8 cellular contexts compared by ENCODE assay signal in the genomic region with DNA sequence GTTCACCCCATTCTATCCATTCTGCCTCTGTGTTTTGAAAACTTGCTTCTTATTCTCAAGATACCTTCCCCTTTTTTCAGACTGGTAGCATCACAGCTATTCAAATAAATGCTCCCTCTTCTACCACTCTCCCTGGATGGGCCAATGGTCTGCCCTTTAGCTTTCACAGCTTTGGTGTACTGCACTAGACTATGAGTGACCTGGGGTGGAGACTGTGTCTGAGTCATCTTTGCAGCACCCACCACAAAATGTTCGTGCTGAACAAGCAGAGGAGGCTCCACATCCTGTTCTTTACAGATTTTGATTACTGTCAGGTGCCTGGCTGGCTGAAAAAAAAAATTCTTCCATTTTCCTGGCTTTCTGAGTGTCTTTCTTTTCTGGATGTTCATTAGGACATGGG.
DNase-seq lines count a peak whose midpoint lies in the region; ATAC-seq and TF ChIP-seq lines count a peak whose summit lies in the region.

No MANE protein-coding gene starts in this region.

- no peaks in the 10 kb centered on the region for H3K9me2 ChIP-seq in Karpas-422 (replicated peaks; ENCODE audit: insufficient read depth, low read length)

- TF ChIP-seq CTCF in RWPE2 (IDR thresholded peaks at IDR 0.05; ENCODE audit: poor library complexity, severe bottlenecking) (no peak), GM13976 (IDR thresholded peaks at IDR 0.05; ENCODE audit: borderline replicate concordance, control extremely low read depth, extremely low read depth, insufficient read depth, missing control alignments) (no peak)

- H3K4me3 Mint-ChIP-seq in stimulated activated effector memory CD8-positive, alpha-beta T cell treated with anti-CD3 and anti-CD28 coated beads, Interleukin-12 subunit alpha, Interleukin-12 subunit beta, amount 100 ng/mL, for 72 hours, result peak overlapping the region; percentile 30

- H3K27ac ChIP-seq in RWPE2 (ENCODE audit: poor library complexity, severe bottlenecking) (peak overlapping the region; percentile 55), Karpas-422 (ENCODE audit: low read length) (no peak overlapping the region)

- peak; percentile 83 for ATAC-seq in RWPE2 (ENCODE audit: low read depth)
- peak; percentile 95 for ATAC-seq in stimulated activated effector memory CD8-positive, alpha-beta T cell treated with anti-CD3 and anti-CD28 coated beads, Interleukin-12 subunit alpha, Interleukin-12 subunit beta, amount 100 ng/mL, for 72 hours

- in situ Hi-C loops in GM13976 (cut with MboI; ENCODE audit: low sequenced_read_pairs, unreplicated experiment), result no loop called here

- peak overlapping the region; percentile 77 for H3K27ac Mint-ChIP-seq in stimulated activated effector memory CD8-positive, alpha-beta T cell treated with anti-CD3 and anti-CD28 coated beads, Interleukin-12 subunit alpha, Interleukin-12 subunit beta, amount 100 ng/mL, for 72 hours

- no peak overlapping the region for H3K9ac ChIP-seq in Karpas-422 (ENCODE audit: low read length)

- no peak overlapping the region for H2AFZ ChIP-seq in Karpas-422 (ENCODE audit: low read length)

- no peaks in the 10 kb centered on the region for H3K79me2 ChIP-seq in Karpas-422 (ENCODE audit: low read length)

- H3K9me3 Mint-ChIP-seq in stimulated activated effector memory CD8-positive, alpha-beta T cell treated with anti-CD3 and anti-CD28 coated beads, Interleukin-12 subunit alpha, Interleukin-12 subunit beta, amount 100 ng/mL, for 72 hours, result no peaks in the 10 kb centered on the region

- peaks cover 28% of the 10 kb centered on the region for H3K4me1 Mint-ChIP-seq in stimulated activated effector memory CD8-positive, alpha-beta T cell treated with anti-CD3 and anti-CD28 coated beads, Interleukin-12 subunit alpha, Interleukin-12 subunit beta, amount 100 ng/mL, for 72 hours

- H3K4me1 ChIP-seq in RWPE2 (ENCODE audit: insufficient read depth, poor library complexity, severe bottlenecking), result peaks cover 15% of the 10 kb centered on the region
- no peaks in the 10 kb centered on the region for H3K4me1 ChIP-seq in Karpas-422 (ENCODE audit: low read length)

- H3K4me3 ChIP-seq in RWPE2 (ENCODE audit: severe bottlenecking), result no peak overlapping the region
- no peak overlapping the region for H3K4me3 ChIP-seq in Karpas-422 (ENCODE audit: low read length)

- H3K36me3 Mint-ChIP-seq in stimulated activated effector memory CD8-positive, alpha-beta T cell treated with anti-CD3 and anti-CD28 coated beads, Interleukin-12 subunit alpha, Interleukin-12 subunit beta, amount 100 ng/mL, for 72 hours, result no peaks in the 10 kb centered on the region

- H3K27me3 ChIP-seq in RWPE2 (ENCODE audit: insufficient read depth, poor library complexity, severe bottlenecking) (no peaks in the 10 kb centered on the region), Karpas-422 (ENCODE audit: low read length) (no peaks in the 10 kb centered on the region)

- H3K9me3 ChIP-seq in RWPE2 (ENCODE audit: severe bottlenecking), result no peaks in the 10 kb centered on the region
- H3K9me3 ChIP-seq in Karpas-422 (ENCODE audit: low read length), result peaks cover 3% of the 10 kb centered on the region; the same call in 1 of the 2 replicates

- no peak overlapping the region for H3K4me2 ChIP-seq in Karpas-422 (ENCODE audit: low read depth, low read length, poor library complexity, severe bottlenecking)

- H4K20me1 ChIP-seq in Karpas-422 (ENCODE audit: insufficient read depth, low read depth, low read length), result no peaks in the 10 kb centered on the region

- peak; percentile 28 for DNase-seq in AG20443 (ENCODE audit: low spot score)
- DNase-seq in HCEC 1CT, result peak; percentile 84
- DNase-seq in RWPE2 (ENCODE audit: low spot score), result no peak
- DNase-seq in dedifferentiated amniotic fluid mesenchymal stem cell (ENCODE audit: extremely low spot score), result peak; percentile 19
- DNase-seq in stimulated activated effector memory CD8-positive, alpha-beta T cell treated with anti-CD3 and anti-CD28 coated beads, Interleukin-12 subunit alpha, Interleukin-12 subunit beta, amount 100 ng/mL, for 72 hours (ENCODE audit: low spot score in 2 of 2), result peak; percentile 20 to 65
- DNase-seq in SKM-1 (lab: John Stamatoyannopoulos, UW; ENCODE audit: unreplicated experiment), result no peak
- DNase-seq in Karpas-422, result no peak
- DNase-seq in GM13976 (ENCODE audit: low spot score), result no peak

- H3K36me3 ChIP-seq in RWPE2 (ENCODE audit: low read depth) (no peaks in the 10 kb centered on the region), Karpas-422 (ENCODE audit: insufficient read depth, low read length) (no peaks in the 10 kb centered on the region)

Comparison
In these comparisons a context has a peak if more than half of its experiments do, and no peak if none do; other contexts are left out.
1. DNase-seq: peak in AG20443 (single experiment), HCEC 1CT (single experiment), dedifferentiated amniotic fluid mesenchymal stem cell (single experiment) and stimulated activated effector memory CD8-positive, alpha-beta T cell treated with anti-CD3 and anti-CD28 coated beads, Interleukin-12 subunit alpha, Interleukin-12 subunit beta, amount 100 ng/mL, for 72 hours (2 of 2); none in RWPE2 (single experiment), SKM-1 (single experiment), Karpas-422 (single experiment) and GM13976 (single experiment).